24 cellular contexts compared by ENCODE assay signal in the genomic region with DNA sequence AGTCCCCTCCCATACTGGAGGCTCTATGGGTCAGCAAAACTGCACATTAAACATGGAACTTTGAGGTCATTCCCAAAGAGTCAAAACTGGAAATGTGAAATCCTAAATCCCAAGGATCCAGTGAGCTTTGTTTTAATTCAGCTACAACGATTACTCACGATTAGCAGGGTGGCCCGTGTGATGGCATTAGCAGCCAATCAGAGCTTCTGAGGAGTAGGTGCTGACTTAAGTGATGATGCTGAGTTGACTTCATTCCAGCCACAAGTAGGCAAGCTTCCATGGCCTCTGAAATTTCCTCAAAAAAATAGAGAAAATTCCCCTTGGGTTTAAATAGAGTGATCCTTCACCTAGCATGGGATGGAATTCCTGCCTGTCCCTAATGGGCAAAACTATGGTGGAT. TPM values are rescaled to one million over a fixed set of nuclear protein-coding genes. Genes with fewer than 3 reads are reported as not detected.
DNase-seq lines count a peak whose midpoint lies in the region; ATAC-seq and TF ChIP-seq lines count a peak whose summit lies in the region.
"Had no signal": no experiment of that assay in that cellular context is flagged by ENCODE, and none has a peak within 500 bp of the region (broad histone marks: within the 10 kb centered on the region; RNA-seq: fewer than 3 reads in every experiment).

No MANE protein-coding gene starts in this region.

- peak; percentile 70 for DNase-seq in AG08396 (ENCODE audit: low spot score)
- peak; percentile 12 for DNase-seq in EH (ENCODE audit: low read depth)
- DNase-seq in endothelial cell (ENCODE audit: low spot score): no peak
- DNase-seq in nephron progenitor cell: no peak
- DNase-seq in germinal center (ENCODE audit: low spot score): no peak
- DNase-seq in T-helper 2 cell: no peak
- DNase-seq: CD4-positive, CD25-positive, alpha-beta regulatory T cell; COR-L47; DMS 273 treated with DMSO at 0.1 percent for 48 hours; DND-41; GDM1; HCEC 1CT; NCI-H1105; NCI-H1694 treated with DMSO at 0.1 percent for 48 hours; NCI-H510A; NCI-H748 treated with DMSO at 0.1 percent for 48 hours; NK-92 treated with Interleukin-12 subunit alpha and Interleukin-12 subunit beta, amount 100 ng/mL, for 24 hours; SHP77 treated with DMSO at 0.1 percent for 48 hours had no signal

- TF ChIP-seq CTCF in endothelial cell (IDR thresholded peaks at IDR 0.05; ENCODE audit: unreplicated experiment) (no peak), nephron progenitor cell (IDR thresholded peaks at IDR 0.05) (no peak)

- H3K4me3 Mint-ChIP-seq in endothelial cell (ENCODE audit: unreplicated experiment) (peak overlapping the region; percentile 71), nephron progenitor cell (no peak overlapping the region)
- H3K4me3 Mint-ChIP-seq: CD4-positive, CD25-positive, alpha-beta regulatory T cell; GM23338 had no signal

- H3K27me3 Mint-ChIP-seq in endothelial cell (ENCODE audit: unreplicated experiment) (peaks cover 19% of the 10 kb centered on the region), nephron progenitor cell (ENCODE audit: low read depth, poor library complexity) (peaks cover 14% of the 10 kb centered on the region)

- ATAC-seq in GM18517 (IDR thresholded peaks at IDR 0.05; ENCODE audit: unreplicated experiment) (no peak), GM18520 (IDR thresholded peaks at IDR 0.05; ENCODE audit: unreplicated experiment) (no peak)
- ATAC-seq: GM23338, SK-N-SH treated with all-trans-retinoic acid at 6 μM for 48 hours had no signal

- H3K9me3 Mint-ChIP-seq in endothelial cell (ENCODE audit: unreplicated experiment) (no peaks in the 10 kb centered on the region), nephron progenitor cell (no peaks in the 10 kb centered on the region)
- H3K9me3 Mint-ChIP-seq: CD4-positive, CD25-positive, alpha-beta regulatory T cell; GM23338 had no signal

- H3K36me3 Mint-ChIP-seq in endothelial cell (ENCODE audit: low read depth, unreplicated experiment): peaks cover 81% of the 10 kb centered on the region
- no peaks in the 10 kb centered on the region for H3K36me3 Mint-ChIP-seq in nephron progenitor cell (ENCODE audit: low read depth)
- H3K36me3 Mint-ChIP-seq: CD4-positive, CD25-positive, alpha-beta regulatory T cell had no signal

- H3K27ac Mint-ChIP-seq in endothelial cell (ENCODE audit: unreplicated experiment) (peak overlapping the region; percentile 13), nephron progenitor cell (peak overlapping the region; percentile 73)
- H3K27ac Mint-ChIP-seq: CD4-positive, CD25-positive, alpha-beta regulatory T cell; GM23338 had no signal

- peaks cover 28% of the 10 kb centered on the region for H3K4me1 Mint-ChIP-seq in endothelial cell (ENCODE audit: unreplicated experiment)
- H3K4me1 Mint-ChIP-seq in nephron progenitor cell: peaks cover 24% of the 10 kb centered on the region
- H3K4me1 Mint-ChIP-seq: CD4-positive, CD25-positive, alpha-beta regulatory T cell had no signal

RNA-seq across cellular contexts. Expression of a gene that starts 28.1 kb away (rescaled TPM):
- total RNA-seq in endothelial cell (ENCODE audit: unreplicated experiment): 0.49 TPM
- total RNA-seq: CD4-positive, CD25-positive, alpha-beta regulatory T cell; Peyer's patch had no signal

RNA-seq across cellular contexts. Expression of a gene that starts 32.5 kb away (rescaled TPM):
- 1,308 TPM for total RNA-seq in endothelial cell (ENCODE audit: unreplicated experiment)
- total RNA-seq: CD4-positive, CD25-positive, alpha-beta regulatory T cell; GM23338; LHCN-M2 had no signal

Comparison
In these comparisons a context has a peak if more than half of its experiments do, and no peak if none do; other contexts are left out.
1. DNase-seq: peak in AG08396 (single experiment) and EH (single experiment); none in endothelial cell (single experiment), nephron progenitor cell (single experiment), germinal center (single experiment) and T-helper 2 cell (0 of 5).